In genomic region chr6:1065986-1066385, GRCh38 we compare ENCODE assay signal across 24 cellular contexts.
DNase-seq lines count a peak whose midpoint lies in the region; TF ChIP-seq lines count a peak whose summit lies in the region.
"Had no signal": no experiment of that assay in that cellular context is flagged by ENCODE, and none has a peak within 500 bp of the region (broad histone marks: within the 10 kb centered on the region; RNA-seq: fewer than 3 reads in every experiment).

No MANE protein-coding gene starts in this region.

- H3K9ac ChIP-seq in endodermal cell (ENCODE audit: extremely low read depth, low read length, poor library complexity, severe bottlenecking) (no peak overlapping the region), trophoblast cell (ENCODE audit: low read length) (no peak overlapping the region)
- H3K9ac ChIP-seq: BLaER1 treated with 17β-estradiol and CSF1 and Interleukin-3, amounts not matched to agents 10 nM and 100 nM had no signal

- no peak overlapping the region for H3K27ac Mint-ChIP-seq in endodermal cell
- H3K27ac Mint-ChIP-seq: CD14-positive monocyte; CD4-positive, alpha-beta T cell; CD8-positive, alpha-beta memory T cell had no signal

- no peaks in the 10 kb centered on the region for H3K9me3 ChIP-seq in endodermal cell (ENCODE audit: control insufficient read depth, low read length)
- H3K9me3 ChIP-seq in trophoblast cell (ENCODE audit: insufficient read depth, low read depth, low read length): peaks cover 2% of the 10 kb centered on the region
- H3K9me3 ChIP-seq: A549; BE2C; BLaER1 treated with 17β-estradiol and CSF1 and Interleukin-3, amounts not matched to agents 10 nM and 100 nM had no signal

- H4K12ac ChIP-seq in trophoblast cell (ENCODE audit: low read depth, low read length): no peak overlapping the region

- no peak overlapping the region for H2BK120ac ChIP-seq in trophoblast cell (ENCODE audit: insufficient read depth, low read length, poor library complexity)

- H3K36me3 Mint-ChIP-seq in endodermal cell (ENCODE audit: low read depth): no peaks in the 10 kb centered on the region
- H3K36me3 Mint-ChIP-seq: CD14-positive monocyte; CD8-positive, alpha-beta memory T cell had no signal

- H3K4me2 ChIP-seq in trophoblast cell (ENCODE audit: low read length): no peak overlapping the region
- H3K4me2 ChIP-seq: A549; BLaER1 treated with 17β-estradiol and CSF1 and Interleukin-3, amounts not matched to agents 10 nM and 100 nM had no signal

- no peak overlapping the region for H4K91ac ChIP-seq in trophoblast cell (ENCODE audit: low read depth, low read length)

- no peak overlapping the region for H3K14ac ChIP-seq in trophoblast cell (ENCODE audit: low read length)

- no peak overlapping the region for H3K4ac ChIP-seq in trophoblast cell (ENCODE audit: low read depth, low read length)

- H3K4me1 ChIP-seq in endodermal cell (ENCODE audit: control insufficient read depth, insufficient read depth, low read length): peaks cover 4% of the 10 kb centered on the region
- H3K4me1 ChIP-seq in trophoblast cell (ENCODE audit: control insufficient read depth in 1 of 2, insufficient read depth in 2 of 2, low read length in 2 of 2): no peaks in the 10 kb centered on the region
- H3K4me1 ChIP-seq: A549; BE2C; BLaER1 treated with 17β-estradiol and CSF1 and Interleukin-3, amounts not matched to agents 10 nM and 100 nM had no signal

- no peak for TF ChIP-seq CTCF in endodermal cell (conservative IDR thresholded peaks at IDR 0.05)

- no peaks in the 10 kb centered on the region for H3K79me1 ChIP-seq in trophoblast cell (ENCODE audit: low read length)

- H3K27ac ChIP-seq in endodermal cell (ENCODE audit: low read depth, low read length) (no peak overlapping the region), trophoblast cell (ENCODE audit: low read depth, low read length) (no peak overlapping the region)
- H3K27ac ChIP-seq: A549; BLaER1 treated with 17β-estradiol and CSF1 and Interleukin-3, amounts not matched to agents 10 nM and 100 nM had no signal

- no peak overlapping the region for H2AK5ac ChIP-seq in trophoblast cell (ENCODE audit: low read length)

- no peak overlapping the region for H3K23ac ChIP-seq in trophoblast cell (ENCODE audit: low read length)

- H3K36me3 ChIP-seq in endodermal cell (ENCODE audit: control insufficient read depth, insufficient read depth, low read length): no peaks in the 10 kb centered on the region
- H3K36me3 ChIP-seq in trophoblast cell (ENCODE audit: control insufficient read depth in 1 of 2, insufficient read depth in 2 of 2, low read length in 2 of 2): no peaks in the 10 kb centered on the region
- H3K36me3 ChIP-seq: BE2C; BLaER1 treated with 17β-estradiol and CSF1 and Interleukin-3, amounts not matched to agents 10 nM and 100 nM had no signal

- H3K27me3 Mint-ChIP-seq in endodermal cell (ENCODE audit: insufficient read depth): peaks cover 22% of the 10 kb centered on the region

- peaks cover 22% of the 10 kb centered on the region for H3K4me1 Mint-ChIP-seq in endodermal cell
- H3K4me1 Mint-ChIP-seq: CD14-positive monocyte; CD8-positive, alpha-beta memory T cell had no signal

- DNase-seq in amniotic epithelial cell (ENCODE audit: low read depth) (peak; percentile 86), endodermal cell (peak; percentile 48), islet precursor cell (peak; percentile 48), trophoblast cell (peak; percentile 15 to 27), midbrain (lab: John Stamatoyannopoulos, UW) (no peak), middle frontal gyrus (ENCODE audit: extremely low spot score, low spot score) (no peak), NK-92 (lab: John Stamatoyannopoulos, UW; ENCODE audit: unreplicated experiment) (no peak)
- DNase-seq: 8988T; ACHN; AML-193; BE2C; CD4-positive, alpha-beta T cell; CD8-positive, alpha-beta memory T cell; DMS 273 treated with DMSO at 0.1 percent for 48 hours; DMS79; EL; GDM1; GOT3; H7; HCEC 1CT had no signal

- 73 to 87% methylated on average over 5 to 8 of the region's 8 CpGs for WGBS in endodermal cell (ENCODE audit: insufficient coverage in 1 of 2, insufficient read length in 1 of 2), 2 experiments
- WGBS in trophoblast cell (ENCODE audit: extremely low coverage, insufficient coverage, insufficient read length): no CpG with 5 or more reads among the region's 8 CpGs

- H3K4me3 ChIP-seq in endodermal cell (ENCODE audit: low read length): no peak overlapping the region
- H3K4me3 ChIP-seq in trophoblast cell (ENCODE audit: low read depth, low read length): no peak overlapping the region
- H3K4me3 ChIP-seq: A549; BLaER1 treated with 17β-estradiol and CSF1 and Interleukin-3, amounts not matched to agents 10 nM and 100 nM; GM12878 had no signal

- no peak overlapping the region for H4K8ac ChIP-seq in trophoblast cell (ENCODE audit: low read depth, low read length)

- no peak overlapping the region for H3K18ac ChIP-seq in trophoblast cell (ENCODE audit: low read length)

- no peaks in the 10 kb centered on the region for H3K79me2 ChIP-seq in trophoblast cell (ENCODE audit: control insufficient read depth, insufficient read depth, low read length, poor library complexity)

- H3K27me3 ChIP-seq in endodermal cell (ENCODE audit: control insufficient read depth, insufficient read depth, low read length, poor library complexity, severe bottlenecking): no peaks in the 10 kb centered on the region
- no peaks in the 10 kb centered on the region for H3K27me3 ChIP-seq in trophoblast cell (ENCODE audit: insufficient read depth, low read length)
- H3K27me3 ChIP-seq: BLaER1 treated with 17β-estradiol and CSF1 and Interleukin-3, amounts not matched to agents 10 nM and 100 nM had no signal

- H2BK12ac ChIP-seq in trophoblast cell (ENCODE audit: low read length): no peak overlapping the region

- no peak overlapping the region for H2BK5ac ChIP-seq in trophoblast cell (ENCODE audit: low read depth, low read length, poor library complexity)

- no peaks in the 10 kb centered on the region for H3K9me3 Mint-ChIP-seq in endodermal cell
- H3K9me3 Mint-ChIP-seq: CD4-positive, alpha-beta T cell; CD8-positive, alpha-beta memory T cell had no signal

- no peak overlapping the region for H3K4me3 Mint-ChIP-seq in endodermal cell
- H3K4me3 Mint-ChIP-seq: CD14-positive monocyte; CD4-positive, alpha-beta T cell; CD8-positive, alpha-beta memory T cell had no signal

- H2AFZ ChIP-seq in trophoblast cell (ENCODE audit: insufficient read depth, low read length, poor library complexity): no peak overlapping the region

Comparison
In these comparisons a context has a peak if more than half of its experiments do, and no peak if none do; other contexts are left out.
1. DNase-seq: peak in amniotic epithelial cell (single experiment), endodermal cell (single experiment), islet precursor cell (single experiment) and trophoblast cell (2 of 2); none in midbrain (single experiment), middle frontal gyrus (single experiment) and NK-92 (single experiment).